Comparison of ENCODE assay signal across 1 cellular context in the genomic region with DNA sequence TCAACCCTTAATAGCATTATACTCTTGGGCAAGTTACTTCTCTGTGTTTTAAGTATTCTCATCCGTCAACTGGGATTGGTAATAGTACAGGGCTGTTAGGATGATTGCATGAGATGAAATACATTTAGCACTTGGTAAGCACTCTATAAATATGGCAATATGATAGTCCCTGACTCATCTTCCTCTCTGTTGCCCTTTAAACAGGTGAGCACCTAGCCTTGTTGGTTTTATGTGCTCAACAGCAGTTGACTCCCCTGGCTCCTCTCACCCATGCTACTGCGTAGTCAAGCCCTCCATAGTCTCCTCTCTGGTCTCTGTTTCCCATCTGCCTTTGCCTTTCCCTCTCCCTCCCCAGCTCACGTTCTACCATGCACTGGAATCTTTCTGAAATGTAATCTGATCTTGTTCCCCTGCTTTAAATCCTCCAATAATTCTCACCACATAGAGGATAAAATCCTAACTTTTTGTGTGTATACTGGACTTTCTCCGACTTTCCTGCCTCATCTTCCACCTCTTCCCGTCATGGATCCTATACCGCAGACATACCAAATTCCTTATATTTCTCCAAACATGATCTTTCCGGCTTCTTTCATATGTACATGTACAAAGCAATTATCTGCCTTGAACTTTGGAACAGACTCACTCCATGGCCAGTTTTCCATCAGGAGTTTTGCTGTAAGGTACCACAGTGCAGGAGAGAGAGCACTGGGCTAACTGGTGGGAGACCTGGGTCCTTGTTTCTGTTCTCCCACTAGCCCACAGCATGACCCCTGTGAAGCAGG.
TF ChIP-seq lines count a peak whose summit lies in the region.

No MANE protein-coding gene starts in this region.

TF ChIP-seq in HepG2, 621 proteins besides CTCF, POLR2A, EP300 and RAD21 (continued from another document):
- TF ChIP-seq, protein P1, sequence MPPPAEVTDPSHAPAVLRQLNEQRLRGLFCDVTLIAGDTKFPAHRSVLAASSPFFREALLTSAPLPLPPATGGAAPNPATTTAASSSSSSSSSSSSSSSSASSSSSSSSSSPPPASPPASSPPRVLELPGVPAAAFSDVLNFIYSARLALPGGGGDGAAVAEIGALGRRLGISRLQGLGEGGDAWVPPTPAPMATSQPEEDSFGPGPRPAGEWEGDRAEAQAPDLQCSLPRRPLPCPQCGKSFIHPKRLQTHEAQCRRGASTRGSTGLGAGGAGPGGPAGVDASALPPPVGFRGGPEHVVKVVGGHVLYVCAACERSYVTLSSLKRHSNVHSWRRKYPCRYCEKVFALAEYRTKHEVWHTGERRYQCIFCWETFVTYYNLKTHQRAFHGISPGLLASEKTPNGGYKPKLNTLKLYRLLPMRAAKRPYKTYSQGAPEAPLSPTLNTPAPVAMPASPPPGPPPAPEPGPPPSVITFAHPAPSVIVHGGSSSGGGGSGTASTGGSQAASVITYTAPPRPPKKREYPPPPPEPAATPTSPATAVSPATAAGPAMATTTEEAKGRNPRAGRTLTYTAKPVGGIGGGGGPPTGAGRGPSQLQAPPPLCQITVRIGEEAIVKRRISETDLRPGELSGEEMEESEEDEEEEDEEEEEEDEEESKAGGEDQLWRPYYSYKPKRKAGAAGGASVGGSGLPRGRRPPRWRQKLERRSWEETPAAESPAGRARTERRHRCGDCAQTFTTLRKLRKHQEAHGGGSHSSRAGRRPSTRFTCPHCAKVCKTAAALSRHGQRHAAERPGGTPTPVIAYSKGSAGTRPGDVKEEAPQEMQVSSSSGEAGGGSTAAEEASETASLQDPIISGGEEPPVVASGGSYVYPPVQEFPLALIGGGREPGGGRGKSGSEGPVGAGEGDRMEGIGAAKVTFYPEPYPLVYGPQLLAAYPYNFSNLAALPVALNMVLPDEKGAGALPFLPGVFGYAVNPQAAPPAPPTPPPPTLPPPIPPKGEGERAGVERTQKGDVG (CRISPR knock-in tag; IDR thresholded peaks at IDR 0.05; ENCODE audit: borderline replicate concordance), result no peak
- no peak for TF ChIP-seq ZNF224 (CRISPR knock-in tag; IDR thresholded peaks at IDR 0.05)
- no peak for TF ChIP-seq NR2F1 (CRISPR knock-in tag; IDR thresholded peaks at IDR 0.05)
- 0 out of 2 replicates have a peak, but pooled peaks have one; percentile 18 for TF ChIP-seq SRF (IDR thresholded peaks at IDR 0.05; ENCODE audit: low read depth, low read length)
- TF ChIP-seq, protein P2, sequence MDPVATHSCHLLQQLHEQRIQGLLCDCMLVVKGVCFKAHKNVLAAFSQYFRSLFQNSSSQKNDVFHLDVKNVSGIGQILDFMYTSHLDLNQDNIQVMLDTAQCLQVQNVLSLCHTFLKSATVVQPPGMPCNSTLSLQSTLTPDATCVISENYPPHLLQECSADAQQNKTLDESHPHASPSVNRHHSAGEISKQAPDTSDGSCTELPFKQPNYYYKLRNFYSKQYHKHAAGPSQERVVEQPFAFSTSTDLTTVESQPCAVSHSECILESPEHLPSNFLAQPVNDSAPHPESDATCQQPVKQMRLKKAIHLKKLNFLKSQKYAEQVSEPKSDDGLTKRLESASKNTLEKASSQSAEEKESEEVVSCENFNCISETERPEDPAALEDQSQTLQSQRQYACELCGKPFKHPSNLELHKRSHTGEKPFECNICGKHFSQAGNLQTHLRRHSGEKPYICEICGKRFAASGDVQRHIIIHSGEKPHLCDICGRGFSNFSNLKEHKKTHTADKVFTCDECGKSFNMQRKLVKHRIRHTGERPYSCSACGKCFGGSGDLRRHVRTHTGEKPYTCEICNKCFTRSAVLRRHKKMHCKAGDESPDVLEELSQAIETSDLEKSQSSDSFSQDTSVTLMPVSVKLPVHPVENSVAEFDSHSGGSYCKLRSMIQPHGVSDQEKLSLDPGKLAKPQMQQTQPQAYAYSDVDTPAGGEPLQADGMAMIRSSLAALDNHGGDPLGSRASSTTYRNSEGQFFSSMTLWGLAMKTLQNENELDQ (CRISPR knock-in tag; IDR thresholded peaks at IDR 0.05; ENCODE audit: borderline replicate concordance), result no peak
- TF ChIP-seq TGIF2 (CRISPR knock-in tag; IDR thresholded peaks at IDR 0.05), result no peak
- no peak for TF ChIP-seq ZNF556 (CRISPR knock-in tag; IDR thresholded peaks at IDR 0.05; ENCODE audit: borderline replicate concordance)
- TF ChIP-seq ZNF317 (CRISPR knock-in tag; IDR thresholded peaks at IDR 0.05), result no peak
- no peak for TF ChIP-seq AHR (CRISPR knock-in tag; IDR thresholded peaks at IDR 0.05)
- no peak for TF ChIP-seq TMF1 (CRISPR knock-in tag; IDR thresholded peaks at IDR 0.05; ENCODE audit: low read depth)
- TF ChIP-seq, protein P3, sequence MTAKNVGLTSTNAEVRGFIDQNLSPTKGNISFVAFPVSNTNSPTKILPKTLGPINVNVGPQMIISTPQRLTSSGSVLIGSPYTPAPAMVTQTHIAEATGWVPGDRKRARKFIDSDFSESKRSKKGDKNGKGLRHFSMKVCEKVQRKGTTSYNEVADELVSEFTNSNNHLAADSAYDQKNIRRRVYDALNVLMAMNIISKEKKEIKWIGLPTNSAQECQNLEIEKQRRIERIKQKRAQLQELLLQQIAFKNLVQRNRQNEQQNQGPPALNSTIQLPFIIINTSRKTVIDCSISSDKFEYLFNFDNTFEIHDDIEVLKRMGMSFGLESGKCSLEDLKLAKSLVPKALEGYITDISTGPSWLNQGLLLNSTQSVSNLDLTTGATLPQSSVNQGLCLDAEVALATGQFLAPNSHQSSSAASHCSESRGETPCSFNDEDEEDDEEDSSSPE (CRISPR knock-in tag; IDR thresholded peaks at IDR 0.05), result no peak
- TF ChIP-seq ZNF768 (CRISPR knock-in tag; IDR thresholded peaks at IDR 0.05), result no peak
- TF ChIP-seq ZBTB7A (CRISPR knock-in tag; IDR thresholded peaks at IDR 0.05), result no peak
- TF ChIP-seq ATF1 (CRISPR knock-in tag; IDR thresholded peaks at IDR 0.05), result no peak
- TF ChIP-seq, protein P4, sequence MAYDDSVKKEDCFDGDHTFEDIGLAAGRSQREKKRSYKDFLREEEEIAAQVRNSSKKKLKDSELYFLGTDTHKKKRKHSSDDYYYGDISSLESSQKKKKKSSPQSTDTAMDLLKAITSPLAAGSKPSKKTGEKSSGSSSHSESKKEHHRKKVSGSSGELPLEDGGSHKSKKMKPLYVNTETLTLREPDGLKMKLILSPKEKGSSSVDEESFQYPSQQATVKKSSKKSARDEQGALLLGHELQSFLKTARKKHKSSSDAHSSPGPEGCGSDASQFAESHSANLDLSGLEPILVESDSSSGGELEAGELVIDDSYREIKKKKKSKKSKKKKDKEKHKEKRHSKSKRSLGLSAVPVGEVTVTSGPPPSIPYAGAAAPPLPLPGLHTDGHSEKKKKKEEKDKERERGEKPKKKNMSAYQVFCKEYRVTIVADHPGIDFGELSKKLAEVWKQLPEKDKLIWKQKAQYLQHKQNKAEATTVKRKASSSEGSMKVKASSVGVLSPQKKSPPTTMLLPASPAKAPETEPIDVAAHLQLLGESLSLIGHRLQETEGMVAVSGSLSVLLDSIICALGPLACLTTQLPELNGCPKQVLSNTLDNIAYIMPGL (CRISPR knock-in tag; IDR thresholded peaks at IDR 0.05; ENCODE audit: borderline replicate concordance in 1 of 2, low read depth in 1 of 2), result no peak
- no peak for TF ChIP-seq YEATS4 (CRISPR knock-in tag; IDR thresholded peaks at IDR 0.05; ENCODE audit: borderline replicate concordance)
- no peak for TF ChIP-seq ZNF234 (CRISPR knock-in tag; conservative IDR thresholded peaks at IDR 0.05)
